ENCODE assay signal across 9 cellular contexts in genomic region chr11:73875380-73875779, GRCh38. TPM values are rescaled to one million over a fixed set of nuclear protein-coding genes. Genes with fewer than 3 reads are reported as not detected.
DNase-seq lines count a peak whose midpoint lies in the region; ATAC-seq, FAIRE-seq and TF ChIP-seq lines count a peak whose summit lies in the region.
"Had no signal": no experiment of that assay in that cellular context is flagged by ENCODE, and none has a peak within 500 bp of the region (broad histone marks: within the 10 kb centered on the region; RNA-seq: fewer than 3 reads in every experiment).

No MANE protein-coding gene starts in this region.

- no peak for ATAC-seq in foreskin keratinocyte
- no peak for ATAC-seq in HG03025 (IDR thresholded peaks at IDR 0.05; ENCODE audit: low FRiP score, unreplicated experiment)
- ATAC-seq: body of pancreas had no signal

- H2AFZ ChIP-seq in smooth muscle cell (ENCODE audit: low read depth) = no peak overlapping the region

- H3K4me3 ChIP-seq in WERI-Rb-1 (ENCODE audit: low read depth, low read length) (peak overlapping the region; percentile 68), smooth muscle cell (peak overlapping the region; percentile 67)

- H3K27me3 ChIP-seq in WERI-Rb-1 (ENCODE audit: insufficient read depth, low read depth, severe bottlenecking) (no peaks in the 10 kb centered on the region), foreskin keratinocyte (no peaks in the 10 kb centered on the region), smooth muscle cell (ENCODE audit: low read depth) (no peaks in the 10 kb centered on the region)
- H3K27me3 ChIP-seq: body of pancreas had no signal

- peak overlapping the region; percentile 91 for H3K4me2 ChIP-seq in smooth muscle cell

- TF ChIP-seq CTCF in WERI-Rb-1 (IDR thresholded peaks at IDR 0.05; ENCODE audit: low read depth, low read length) (no peak), foreskin keratinocyte (conservative IDR thresholded peaks at IDR 0.05) (no peak), smooth muscle cell (IDR thresholded peaks at IDR 0.05; ENCODE audit: borderline replicate concordance, insufficient read depth, poor library complexity, severe bottlenecking) (no peak)

- H3K27ac Mint-ChIP-seq in activated CD4-positive, alpha-beta T cell treated with anti-CD3 and anti-CD28 coated beads, Interleukin-2, amount 10 ng/mL, durations not matched to agents 7 days and 5 days = peak overlapping the region; percentile 96

- peak overlapping the region; percentile 67 for H3K9ac ChIP-seq in smooth muscle cell (ENCODE audit: low read depth)

- H4K20me1 ChIP-seq in smooth muscle cell (ENCODE audit: low read depth) = no peaks in the 10 kb centered on the region

- H3K4me1 ChIP-seq in foreskin keratinocyte (peaks cover 5% of the 10 kb centered on the region), smooth muscle cell (ENCODE audit: low read depth) (peaks cover 14% of the 10 kb centered on the region)

- POLR2A ChIA-PET in activated CD4-positive, alpha-beta T cell treated with anti-CD3 and anti-CD28 coated beads, Interleukin-2, amount 10 ng/mL, durations not matched to agents 7 days and 5 days (lab: Charles Lee) = no interaction called here

- 91% methylated on average over 1 of the region's 1 CpG for WGBS in smooth muscle cell (ENCODE audit: low lambda C conversion rate)

- peaks cover 23% of the 10 kb centered on the region for H3K79me2 ChIP-seq in smooth muscle cell (ENCODE audit: low read depth)

- DNase-seq in activated CD4-positive, alpha-beta T cell treated with anti-CD3 and anti-CD28 coated beads, Interleukin-2, amount 10 ng/mL, durations not matched to agents 7 days and 5 days = no peak
- no peak for DNase-seq in activated CD4-positive, alpha-beta T cell treated with anti-CD3 and anti-CD28 coated beads for 48 hours
- DNase-seq in WERI-Rb-1 = no peak
- DNase-seq in foreskin keratinocyte = no peak
- no peak for DNase-seq in smooth muscle cell (lab: John Stamatoyannopoulos, UW; ENCODE audit: unreplicated experiment)
- no peak for DNase-seq in HTR-8/SVneo (ENCODE audit: insufficient read length, low spot score)
- DNase-seq in effector CD8-positive, alpha-beta T cell (lab: John Stamatoyannopoulos, UW) = no peak

- H3K36me3 Mint-ChIP-seq in activated CD4-positive, alpha-beta T cell treated with anti-CD3 and anti-CD28 coated beads, Interleukin-2, amount 10 ng/mL, durations not matched to agents 7 days and 5 days (ENCODE audit: low read depth) = peaks cover 36% of the 10 kb centered on the region

- no peaks in the 10 kb centered on the region for H3F3A ChIP-seq in smooth muscle cell (ENCODE audit: low read depth)

- peak overlapping the region; percentile 94 for H3K4me3 Mint-ChIP-seq in activated CD4-positive, alpha-beta T cell treated with anti-CD3 and anti-CD28 coated beads, Interleukin-2, amount 10 ng/mL, durations not matched to agents 7 days and 5 days

- no peaks in the 10 kb centered on the region for H3K27me3 Mint-ChIP-seq in activated CD4-positive, alpha-beta T cell treated with anti-CD3 and anti-CD28 coated beads, Interleukin-2, amount 10 ng/mL, durations not matched to agents 7 days and 5 days

- H3K36me3 ChIP-seq in WERI-Rb-1 = peaks cover 33% of the 10 kb centered on the region
- peaks cover 6% of the 10 kb centered on the region for H3K36me3 ChIP-seq in smooth muscle cell (ENCODE audit: low read depth)

- no peak for FAIRE-seq in HTR-8/SVneo (lab: Jason Lieb, UNC)

- H3K9me3 ChIP-seq in WERI-Rb-1 (ENCODE audit: severe bottlenecking) = no peaks in the 10 kb centered on the region
- H3K9me3 ChIP-seq in smooth muscle cell (replicated peaks; ENCODE audit: low read depth) = no peaks in the 10 kb centered on the region
- H3K9me3 ChIP-seq: body of pancreas had no signal

- H3K4me1 Mint-ChIP-seq in activated CD4-positive, alpha-beta T cell treated with anti-CD3 and anti-CD28 coated beads, Interleukin-2, amount 10 ng/mL, durations not matched to agents 7 days and 5 days = peaks cover 27% of the 10 kb centered on the region

- CTCF ChIA-PET in activated CD4-positive, alpha-beta T cell treated with anti-CD3 and anti-CD28 coated beads, Interleukin-2, amount 10 ng/mL, durations not matched to agents 7 days and 5 days (lab: Charles Lee) = no interaction called here

- H3K9me3 Mint-ChIP-seq in activated CD4-positive, alpha-beta T cell treated with anti-CD3 and anti-CD28 coated beads, Interleukin-2, amount 10 ng/mL, durations not matched to agents 7 days and 5 days = no peaks in the 10 kb centered on the region

- H3K27ac ChIP-seq in WERI-Rb-1 = peak overlapping the region; percentile 88
- H3K27ac ChIP-seq in foreskin keratinocyte = peak overlapping the region; percentile 80
- H3K27ac ChIP-seq in smooth muscle cell (ENCODE audit: low read depth) = peak overlapping the region; percentile 81

RNA-seq across cellular contexts. Expression of gene COA4, which starts 1.3 kb away (rescaled TPM):
- 10 to 100 TPM; 54.4 to 60.6 TPM for total RNA-seq in activated CD4-positive, alpha-beta T cell treated with anti-CD3 and anti-CD28 coated beads, Interleukin-2, amount 10 ng/mL, durations not matched to agents 7 days and 5 days
- total RNA-seq in foreskin keratinocyte = 75.8 and 77.2 TPM in 2 replicates
- 101 and 108 TPM in 2 replicates for polyA plus RNA-seq in foreskin keratinocyte
- total RNA-seq in smooth muscle cell = 52.4 and 54.0 TPM in 2 replicates
- polyA plus RNA-seq in smooth muscle cell = 44.1 and 50.6 TPM in 2 replicates

RNA-seq across cellular contexts. Expression of gene PAAF1, which starts 1.4 kb away (rescaled TPM):
- 10 to 100 TPM; 17.0 to 17.2 TPM for total RNA-seq in activated CD4-positive, alpha-beta T cell treated with anti-CD3 and anti-CD28 coated beads, Interleukin-2, amount 10 ng/mL, durations not matched to agents 7 days and 5 days
- total RNA-seq in foreskin keratinocyte (12.0 and 16.1 TPM in 2 replicates), smooth muscle cell (10.8 and 11.9 TPM in 2 replicates)
- polyA plus RNA-seq in foreskin keratinocyte (16.3 and 23.2 TPM in 2 replicates), smooth muscle cell (27.6 and 34.9 TPM in 2 replicates)
